ENCODE assay signal across 1 cellular context in genomic region chr1:213492161-213493041, GRCh38.
A peak's percentile ranks its signal among the peaks of the same experiment; 100 is the strongest.
TF ChIP-seq lines count a peak whose summit lies in the region.

No MANE protein-coding gene starts in this region.

TF ChIP-seq in HepG2, 621 proteins besides CTCF, POLR2A, EP300 and RAD21 (continued from another document and continues in another):
- TF ChIP-seq, protein P1, sequence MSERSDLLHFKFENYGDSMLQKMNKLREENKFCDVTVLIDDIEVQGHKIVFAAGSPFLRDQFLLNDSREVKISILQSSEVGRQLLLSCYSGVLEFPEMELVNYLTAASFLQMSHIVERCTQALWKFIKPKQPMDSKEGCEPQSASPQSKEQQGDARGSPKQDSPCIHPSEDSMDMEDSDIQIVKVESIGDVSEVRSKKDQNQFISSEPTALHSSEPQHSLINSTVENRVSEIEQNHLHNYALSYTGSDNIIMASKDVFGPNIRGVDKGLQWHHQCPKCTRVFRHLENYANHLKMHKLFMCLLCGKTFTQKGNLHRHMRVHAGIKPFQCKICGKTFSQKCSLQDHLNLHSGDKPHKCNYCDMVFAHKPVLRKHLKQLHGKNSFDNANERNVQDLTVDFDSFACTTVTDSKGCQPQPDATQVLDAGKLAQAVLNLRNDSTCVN (CRISPR knock-in tag; IDR thresholded peaks at IDR 0.05; ENCODE audit: borderline replicate concordance): no peak
- TF ChIP-seq ZNF567 (CRISPR knock-in tag; IDR thresholded peaks at IDR 0.05; ENCODE audit: borderline replicate concordance) (no peak), PHF21A (CRISPR knock-in tag; IDR thresholded peaks at IDR 0.05) (peak; percentile 75), IRF2 (CRISPR knock-in tag; IDR thresholded peaks at IDR 0.05) (peak; percentile 43), TBL1XR1 (IDR thresholded peaks at IDR 0.05; ENCODE audit: borderline replicate concordance, low read length, partially characterized antibody) (no peak), PAX8 (CRISPR knock-in tag; IDR thresholded peaks at IDR 0.05; ENCODE audit: borderline replicate concordance) (no peak), SMC3 (IDR thresholded peaks at IDR 0.05; ENCODE audit: low read length) (no peak), ZSCAN30 (CRISPR knock-in tag; IDR thresholded peaks at IDR 0.05) (no peak), RAD51 (IDR thresholded peaks at IDR 0.05; ENCODE audit: borderline replicate concordance) (no peak), ONECUT2 (CRISPR knock-in tag; IDR thresholded peaks at IDR 0.05) (peak; percentile 11; the same call in 1 of the 2 replicates), ZNF7 (CRISPR knock-in tag; IDR thresholded peaks at IDR 0.05) (no peak), PCBP2 (optimal IDR thresholded peaks at IDR 0.05; ENCODE audit: low read depth, low read length, poor library complexity, severe bottlenecking) (no peak), HNF4G (IDR thresholded peaks at IDR 0.05; ENCODE audit: borderline replicate concordance, low read depth, low read length) (no peak), HNF4G (CRISPR knock-in tag; IDR thresholded peaks at IDR 0.05; ENCODE audit: borderline replicate concordance, low read depth) (no peak), ZNF225 (CRISPR knock-in tag; IDR thresholded peaks at IDR 0.05) (no peak), HBP1 (CRISPR knock-in tag; IDR thresholded peaks at IDR 0.05; ENCODE audit: low read depth) (no peak), DNMT3B (CRISPR knock-in tag; conservative IDR thresholded peaks at IDR 0.05) (no peak), ZSCAN21 (CRISPR knock-in tag; IDR thresholded peaks at IDR 0.05; ENCODE audit: borderline replicate concordance) (no peak), MZF1 (CRISPR knock-in tag; IDR thresholded peaks at IDR 0.05; ENCODE audit: borderline replicate concordance) (no peak), ZNF331 (CRISPR knock-in tag; IDR thresholded peaks at IDR 0.05) (peak; percentile 63; the same call in 1 of the 2 replicates), MEIS1 (CRISPR knock-in tag; IDR thresholded peaks at IDR 0.05; ENCODE audit: borderline replicate concordance) (peak; percentile 63; the same call in 1 of the 2 replicates), EHMT2 (IDR thresholded peaks at IDR 0.05; ENCODE audit: borderline replicate concordance, low read depth, low read length) (peak; percentile 64; the same call in 1 of the 2 replicates), SMYD3 (CRISPR knock-in tag; IDR thresholded peaks at IDR 0.05) (no peak), TBX3 (IDR thresholded peaks at IDR 0.05; ENCODE audit: borderline replicate concordance) (peak; percentile 67; the same call in 1 of the 2 replicates), ZMAT5 (CRISPR knock-in tag; IDR thresholded peaks at IDR 0.05; ENCODE audit: borderline replicate concordance, low read depth) (no peak), ZSCAN12 (CRISPR knock-in tag; IDR thresholded peaks at IDR 0.05) (no peak), AGO1 (IDR thresholded peaks at IDR 0.05; ENCODE audit: low read depth, low read length, poor library complexity, severe bottlenecking) (no peak), SOX13 (IDR thresholded peaks at IDR 0.05) (peak; percentile 68), SOX13 (CRISPR knock-in tag; conservative IDR thresholded peaks at IDR 0.05 in 1 of 2, IDR thresholded peaks at IDR 0.05 in 1 of 2) (peak in 1 of 2 experiments; percentile 94; a peak in 2 of 4 replicates), ZMYM3 (CRISPR knock-in tag; IDR thresholded peaks at IDR 0.05) (no peak; the same call in 1 of the 2 replicates), ZFP62 (CRISPR knock-in tag; IDR thresholded peaks at IDR 0.05) (no peak), HMGA1 (CRISPR knock-in tag; conservative IDR thresholded peaks at IDR 0.05) (no peak), KLF16 (CRISPR knock-in tag; IDR thresholded peaks at IDR 0.05) (peak in 1 of 2 experiments; percentile 44; a peak in 1 of 4 replicates), ZNF33A (CRISPR knock-in tag; IDR thresholded peaks at IDR 0.05; ENCODE audit: borderline replicate concordance) (0 out of 2 replicates have a peak, but pooled peaks have one; percentile 18), SUZ12 (IDR thresholded peaks at IDR 0.05; ENCODE audit: low read depth, low read length) (no peak), FOXA3 (CRISPR knock-in tag; IDR thresholded peaks at IDR 0.05) (peak; percentile 88), RCOR2 (CRISPR knock-in tag; IDR thresholded peaks at IDR 0.05) (peak; percentile 55; the same call in 1 of the 2 replicates), MATR3 (CRISPR knock-in tag; IDR thresholded peaks at IDR 0.05) (no peak), ZNF431 (CRISPR knock-in tag; IDR thresholded peaks at IDR 0.05; ENCODE audit: borderline replicate concordance, low read depth) (peak; percentile 71; the same call in 1 of the 2 replicates), PBX2 (CRISPR knock-in tag; IDR thresholded peaks at IDR 0.05) (no peak), ZNF546 (CRISPR knock-in tag; conservative IDR thresholded peaks at IDR 0.05) (no peak), NRL (CRISPR knock-in tag; IDR thresholded peaks at IDR 0.05; ENCODE audit: borderline replicate concordance) (no peak), ZNF253 (CRISPR knock-in tag; IDR thresholded peaks at IDR 0.05; ENCODE audit: borderline replicate concordance) (no peak), ZNF704 (CRISPR knock-in tag; IDR thresholded peaks at IDR 0.05; ENCODE audit: borderline replicate concordance) (no peak), ZNF703 (CRISPR knock-in tag; IDR thresholded peaks at IDR 0.05; ENCODE audit: borderline replicate concordance) (no peak), ZNF83 (CRISPR knock-in tag; IDR thresholded peaks at IDR 0.05; ENCODE audit: borderline replicate concordance) (no peak), MEF2D (CRISPR knock-in tag; IDR thresholded peaks at IDR 0.05) (no peak), KDM5A (IDR thresholded peaks at IDR 0.05; ENCODE audit: borderline replicate concordance, low read length) (no peak), POLR2AphosphoS5 (IDR thresholded peaks at IDR 0.05; ENCODE audit: low read depth, low read length) (no peak), SRSF9 (IDR thresholded peaks at IDR 0.05; ENCODE audit: borderline replicate concordance, insufficient read depth, low read depth, low read length, poor library complexity, severe bottlenecking) (no peak), TOPORS (CRISPR knock-in tag; IDR thresholded peaks at IDR 0.05) (no peak; the same call in 1 of the 2 replicates), HCFC1 (IDR thresholded peaks at IDR 0.05; ENCODE audit: low read depth, low read length) (no peak), ZNF24 (IDR thresholded peaks at IDR 0.05) (no peak), MLLT10 (CRISPR knock-in tag; IDR thresholded peaks at IDR 0.05) (no peak), KAT2B (IDR thresholded peaks at IDR 0.05; ENCODE audit: borderline replicate concordance, low read depth, low read length) (no peak)
- TF ChIP-seq, protein P2, sequence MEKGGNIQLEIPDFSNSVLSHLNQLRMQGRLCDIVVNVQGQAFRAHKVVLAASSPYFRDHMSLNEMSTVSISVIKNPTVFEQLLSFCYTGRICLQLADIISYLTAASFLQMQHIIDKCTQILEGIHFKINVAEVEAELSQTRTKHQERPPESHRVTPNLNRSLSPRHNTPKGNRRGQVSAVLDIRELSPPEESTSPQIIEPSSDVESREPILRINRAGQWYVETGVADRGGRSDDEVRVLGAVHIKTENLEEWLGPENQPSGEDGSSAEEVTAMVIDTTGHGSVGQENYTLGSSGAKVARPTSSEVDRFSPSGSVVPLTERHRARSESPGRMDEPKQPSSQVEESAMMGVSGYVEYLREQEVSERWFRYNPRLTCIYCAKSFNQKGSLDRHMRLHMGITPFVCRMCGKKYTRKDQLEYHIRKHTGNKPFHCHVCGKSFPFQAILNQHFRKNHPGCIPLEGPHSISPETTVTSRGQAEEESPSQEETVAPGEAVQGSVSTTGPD (CRISPR knock-in tag; IDR thresholded peaks at IDR 0.05): no peak
- TF ChIP-seq, protein P3, sequence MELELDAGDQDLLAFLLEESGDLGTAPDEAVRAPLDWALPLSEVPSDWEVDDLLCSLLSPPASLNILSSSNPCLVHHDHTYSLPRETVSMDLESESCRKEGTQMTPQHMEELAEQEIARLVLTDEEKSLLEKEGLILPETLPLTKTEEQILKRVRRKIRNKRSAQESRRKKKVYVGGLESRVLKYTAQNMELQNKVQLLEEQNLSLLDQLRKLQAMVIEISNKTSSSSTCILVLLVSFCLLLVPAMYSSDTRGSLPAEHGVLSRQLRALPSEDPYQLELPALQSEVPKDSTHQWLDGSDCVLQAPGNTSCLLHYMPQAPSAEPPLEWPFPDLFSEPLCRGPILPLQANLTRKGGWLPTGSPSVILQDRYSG (CRISPR knock-in tag; IDR thresholded peaks at IDR 0.05): no peak
- TF ChIP-seq, protein P4, sequence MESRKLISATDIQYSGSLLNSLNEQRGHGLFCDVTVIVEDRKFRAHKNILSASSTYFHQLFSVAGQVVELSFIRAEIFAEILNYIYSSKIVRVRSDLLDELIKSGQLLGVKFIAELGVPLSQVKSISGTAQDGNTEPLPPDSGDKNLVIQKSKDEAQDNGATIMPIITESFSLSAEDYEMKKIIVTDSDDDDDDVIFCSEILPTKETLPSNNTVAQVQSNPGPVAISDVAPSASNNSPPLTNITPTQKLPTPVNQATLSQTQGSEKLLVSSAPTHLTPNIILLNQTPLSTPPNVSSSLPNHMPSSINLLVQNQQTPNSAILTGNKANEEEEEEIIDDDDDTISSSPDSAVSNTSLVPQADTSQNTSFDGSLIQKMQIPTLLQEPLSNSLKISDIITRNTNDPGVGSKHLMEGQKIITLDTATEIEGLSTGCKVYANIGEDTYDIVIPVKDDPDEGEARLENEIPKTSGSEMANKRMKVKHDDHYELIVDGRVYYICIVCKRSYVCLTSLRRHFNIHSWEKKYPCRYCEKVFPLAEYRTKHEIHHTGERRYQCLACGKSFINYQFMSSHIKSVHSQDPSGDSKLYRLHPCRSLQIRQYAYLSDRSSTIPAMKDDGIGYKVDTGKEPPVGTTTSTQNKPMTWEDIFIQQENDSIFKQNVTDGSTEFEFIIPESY (CRISPR knock-in tag; IDR thresholded peaks at IDR 0.05): peak; percentile 82
- TF ChIP-seq, protein P5, sequence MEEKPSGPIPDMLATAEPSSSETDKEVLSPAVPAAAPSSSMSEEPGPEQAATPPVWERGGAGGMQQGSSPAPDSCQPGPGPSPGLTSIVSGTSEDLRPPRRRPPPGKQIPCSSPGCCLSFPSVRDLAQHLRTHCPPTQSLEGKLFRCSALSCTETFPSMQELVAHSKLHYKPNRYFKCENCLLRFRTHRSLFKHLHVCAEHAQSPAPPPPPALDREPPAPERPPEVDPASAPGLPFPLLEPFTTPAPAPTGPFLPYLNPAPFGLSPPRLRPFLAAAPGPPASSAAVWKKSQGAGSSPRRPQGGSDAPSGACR (CRISPR knock-in tag; IDR thresholded peaks at IDR 0.05): no peak
- TF ChIP-seq, protein P6, sequence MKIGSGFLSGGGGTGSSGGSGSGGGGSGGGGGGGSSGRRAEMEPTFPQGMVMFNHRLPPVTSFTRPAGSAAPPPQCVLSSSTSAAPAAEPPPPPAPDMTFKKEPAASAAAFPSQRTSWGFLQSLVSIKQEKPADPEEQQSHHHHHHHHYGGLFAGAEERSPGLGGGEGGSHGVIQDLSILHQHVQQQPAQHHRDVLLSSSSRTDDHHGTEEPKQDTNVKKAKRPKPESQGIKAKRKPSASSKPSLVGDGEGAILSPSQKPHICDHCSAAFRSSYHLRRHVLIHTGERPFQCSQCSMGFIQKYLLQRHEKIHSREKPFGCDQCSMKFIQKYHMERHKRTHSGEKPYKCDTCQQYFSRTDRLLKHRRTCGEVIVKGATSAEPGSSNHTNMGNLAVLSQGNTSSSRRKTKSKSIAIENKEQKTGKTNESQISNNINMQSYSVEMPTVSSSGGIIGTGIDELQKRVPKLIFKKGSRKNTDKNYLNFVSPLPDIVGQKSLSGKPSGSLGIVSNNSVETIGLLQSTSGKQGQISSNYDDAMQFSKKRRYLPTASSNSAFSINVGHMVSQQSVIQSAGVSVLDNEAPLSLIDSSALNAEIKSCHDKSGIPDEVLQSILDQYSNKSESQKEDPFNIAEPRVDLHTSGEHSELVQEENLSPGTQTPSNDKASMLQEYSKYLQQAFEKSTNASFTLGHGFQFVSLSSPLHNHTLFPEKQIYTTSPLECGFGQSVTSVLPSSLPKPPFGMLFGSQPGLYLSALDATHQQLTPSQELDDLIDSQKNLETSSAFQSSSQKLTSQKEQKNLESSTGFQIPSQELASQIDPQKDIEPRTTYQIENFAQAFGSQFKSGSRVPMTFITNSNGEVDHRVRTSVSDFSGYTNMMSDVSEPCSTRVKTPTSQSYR (CRISPR knock-in tag; IDR thresholded peaks at IDR 0.05; ENCODE audit: borderline replicate concordance): no peak
